Comparison of ENCODE assay signal across 8 cellular contexts in genomic region chr2:96265840-96266569, GRCh38. TPM values are rescaled to one million over a fixed set of nuclear protein-coding genes. Genes with fewer than 3 reads are reported as not detected.
DNase-seq lines count a peak whose midpoint lies in the region; ATAC-seq, FAIRE-seq and TF ChIP-seq lines count a peak whose summit lies in the region.

Gene CIAO1, plus strand, starts transcription at chr2:96266225. Its CDS starts 126 bp downstream, at chr2:96266351.
Gene TMEM127, minus strand, starts transcription at chr2:96265997. Its CDS starts 616 bp downstream, at chr2:96265381.

- ATAC-seq in GM19043 (IDR thresholded peaks at IDR 0.05; ENCODE audit: low read depth, unreplicated experiment) (peak; percentile 90), HG03378 (IDR thresholded peaks at IDR 0.05; ENCODE audit: unreplicated experiment) (peak; percentile 81)

- peak within 1 kb of the TSS; percentile 95 for H3K27ac ChIP-seq in kidney (ENCODE audit: low read depth in 2 of 2, low read length in 2 of 2)

- peak within 1 kb of the TSS; percentile 90 to 97 for H3K4me3 ChIP-seq in kidney (ENCODE audit: low read length in 2 of 2)

- intact Hi-C loops in kidney (cut with DNase I): no loop called here

- peak; percentile 97 for DNase-seq in AML-193 (lab: John Stamatoyannopoulos, UW)
- DNase-seq in NCI-H460 (ENCODE audit: extremely low read depth, low read depth): peak; percentile 98
- DNase-seq in activated CD4-positive, CD25-positive, alpha-beta regulatory T cell treated with anti-CD3 and anti-CD28 coated beads, Interleukin-2, amount 50 U/mL, for 72 hours: peak; percentile 97
- peak; percentile 90 to 93 for DNase-seq in cerebellar nuclear complex (lab: John Stamatoyannopoulos, UW)
- DNase-seq in kidney: peak; percentile 100
- peak; percentile 99 for DNase-seq in stimulated activated CD4-positive, alpha-beta T cell treated with anti-CD3 and anti-CD28 coated beads, Interleukin-15, amount 100 ng/mL, for 24 hours

- H3K36me3 ChIP-seq in kidney (ENCODE audit: control insufficient read depth in 1 of 2, insufficient read depth in 2 of 2, low read length in 2 of 2): peaks cover 19 to 29% of the 10 kb centered on the region in 2 donors

- no peaks in the 10 kb centered on the region for H3K9me3 ChIP-seq in kidney (ENCODE audit: control insufficient read depth in 1 of 2, low read length in 2 of 2)

- peak within 1 kb of the TSS; percentile 93 to 96 for H3K9ac ChIP-seq in kidney (ENCODE audit: low read length in 2 of 2)

- H3K4me1 ChIP-seq in kidney (ENCODE audit: control insufficient read depth in 1 of 2, insufficient read depth in 1 of 2, low read depth in 1 of 2, low read length in 2 of 2): peaks cover 29 to 33% of the 10 kb centered on the region in 2 donors

- FAIRE-seq in kidney (lab: Jason Lieb, UNC): no peak

- TF ChIP-seq CTCF in kidney (IDR thresholded peaks at IDR 0.05; ENCODE audit: borderline replicate concordance, extremely low read depth, insufficient read depth): no peak

RNA-seq across cellular contexts. Expression of gene CIAO1, which starts in this region (rescaled TPM):
- total RNA-seq in NCI-H460 (2014; rRNA removed; shearing (Covaris generic)): 75.0 and 76.9 TPM in 2 replicates
- 195 and 214 TPM in 2 replicates for polyA plus RNA-seq in NCI-H460 (2014; cell fraction: nucleus; rRNA removed)
- 63.0 TPM for total RNA-seq in kidney
- 48.2 TPM for polyA plus RNA-seq in kidney (ENCODE audit: insufficient read depth, low read depth, low replicate concordance)

RNA-seq across cellular contexts. Expression of gene TMEM127, which starts in this region (rescaled TPM):
- total RNA-seq in NCI-H460 (2014; rRNA removed; shearing (Covaris generic)): 21.0 and 21.4 TPM in 2 replicates
- polyA plus RNA-seq in NCI-H460 (2014; cell fraction: nucleus; rRNA removed): 8.0 and 14.5 TPM in 2 replicates
- 72.3 TPM for total RNA-seq in kidney
- 37.4 TPM for polyA plus RNA-seq in kidney (ENCODE audit: insufficient read depth, low read depth, low replicate concordance)

Comparison
In these comparisons a context has a peak if more than half of its experiments do, and no peak if none do; other contexts are left out.
1. Peak in every context shown above with its lines: DNase-seq, ATAC-seq, H3K4me3 ChIP-seq and H3K27ac ChIP-seq.